12 cellular contexts compared by ENCODE assay signal in genomic region chr3:111324645-111325044, GRCh38.
DNase-seq lines count a peak whose midpoint lies in the region; ATAC-seq lines count a peak whose summit lies in the region.
"Had no signal": no experiment of that assay in that cellular context is flagged by ENCODE, and none has a peak within 500 bp of the region (broad histone marks: within the 10 kb centered on the region; RNA-seq: fewer than 3 reads in every experiment).

No MANE protein-coding gene starts in this region.

- H3K4me1 Mint-ChIP-seq in activated CD8-positive, alpha-beta memory T cell treated with anti-CD3 and anti-CD28 coated beads, Interleukin-2, amount 10 ng/mL, durations not matched to agents 7 days and 5 days, result peaks cover 31% of the 10 kb centered on the region
- H3K4me1 Mint-ChIP-seq in stimulated activated naive B cell treated with anti-CD40 and anti-IgM and Interleukin-4, amounts not matched to agents 10 μg/mL and 1 μg/mL and 100 μg/mL, for 72 hours, result peaks cover 19 to 34% of the 10 kb centered on the region in 2 donors

- no peaks in the 10 kb centered on the region; the same call in 1 of the 2 replicates for H3K9me3 ChIP-seq in SJCRH30 (replicated peaks)
- H3K9me3 ChIP-seq: upper lobe of left lung had no signal

- DNase-seq in activated CD8-positive, alpha-beta memory T cell treated with anti-CD3 and anti-CD28 coated beads, Interleukin-2, amount 10 ng/mL, durations not matched to agents 7 days and 5 days, result no peak
- DNase-seq in activated CD8-positive, alpha-beta memory T cell treated with anti-CD3 and anti-CD28 coated beads, Interleukin-2, amount 50 U/mL, for 48 hours, result no peak
- DNase-seq in SJCRH30, result peak in 1 of 2 experiments; percentile 59
- DNase-seq in stimulated activated naive B cell treated with anti-CD40 and anti-IgM and Interleukin-4, amounts not matched to agents 10 μg/mL and 1 μg/mL and 100 μg/mL, for 72 hours, result no peak
- no peak for DNase-seq in foreskin melanocyte
- no peak for DNase-seq in MV-4-11 (lab: John Stamatoyannopoulos, UW)
- DNase-seq in NOMO-1 (lab: John Stamatoyannopoulos, UW; ENCODE audit: unreplicated experiment in 2 of 2), result no peak
- DNase-seq: NCI-H187, SHP77, upper lobe of left lung had no signal

- H3K4me3 Mint-ChIP-seq in activated CD8-positive, alpha-beta memory T cell treated with anti-CD3 and anti-CD28 coated beads, Interleukin-2, amount 10 ng/mL, durations not matched to agents 7 days and 5 days, result peak overlapping the region; percentile 56
- no peak overlapping the region for H3K4me3 Mint-ChIP-seq in stimulated activated naive B cell treated with anti-CD40 and anti-IgM and Interleukin-4, amounts not matched to agents 10 μg/mL and 1 μg/mL and 100 μg/mL, for 72 hours
- H3K4me3 Mint-ChIP-seq: nephron had no signal

- H3K27ac ChIP-seq in SJCRH30, result peak overlapping the region; percentile 81
- H3K27ac ChIP-seq: upper lobe of left lung had no signal

- no peaks in the 10 kb centered on the region for H3K36me3 ChIP-seq in SJCRH30
- H3K36me3 ChIP-seq: upper lobe of left lung had no signal

- H3K27me3 Mint-ChIP-seq in activated CD8-positive, alpha-beta memory T cell treated with anti-CD3 and anti-CD28 coated beads, Interleukin-2, amount 10 ng/mL, durations not matched to agents 7 days and 5 days, result no peaks in the 10 kb centered on the region
- no peaks in the 10 kb centered on the region for H3K27me3 Mint-ChIP-seq in stimulated activated naive B cell treated with anti-CD40 and anti-IgM and Interleukin-4, amounts not matched to agents 10 μg/mL and 1 μg/mL and 100 μg/mL, for 72 hours

- peak overlapping the region; percentile 75 for H3K27ac Mint-ChIP-seq in activated CD8-positive, alpha-beta memory T cell treated with anti-CD3 and anti-CD28 coated beads, Interleukin-2, amount 10 ng/mL, durations not matched to agents 7 days and 5 days
- H3K27ac Mint-ChIP-seq in stimulated activated naive B cell treated with anti-CD40 and anti-IgM and Interleukin-4, amounts not matched to agents 10 μg/mL and 1 μg/mL and 100 μg/mL, for 72 hours, result no peak overlapping the region

- H3K36me3 Mint-ChIP-seq in activated CD8-positive, alpha-beta memory T cell treated with anti-CD3 and anti-CD28 coated beads, Interleukin-2, amount 10 ng/mL, durations not matched to agents 7 days and 5 days, result peaks cover 15% of the 10 kb centered on the region
- H3K36me3 Mint-ChIP-seq in stimulated activated naive B cell treated with anti-CD40 and anti-IgM and Interleukin-4, amounts not matched to agents 10 μg/mL and 1 μg/mL and 100 μg/mL, for 72 hours, result no peaks in the 10 kb centered on the region

- H3K9me3 Mint-ChIP-seq in activated CD8-positive, alpha-beta memory T cell treated with anti-CD3 and anti-CD28 coated beads, Interleukin-2, amount 10 ng/mL, durations not matched to agents 7 days and 5 days (ENCODE audit: low read depth), result no peaks in the 10 kb centered on the region
- H3K9me3 Mint-ChIP-seq in stimulated activated naive B cell treated with anti-CD40 and anti-IgM and Interleukin-4, amounts not matched to agents 10 μg/mL and 1 μg/mL and 100 μg/mL, for 72 hours, result peaks cover 0 to 2% of the 10 kb centered on the region in 2 donors
- H3K9me3 Mint-ChIP-seq: nephron had no signal

- peak; percentile 74 for ATAC-seq in activated CD8-positive, alpha-beta memory T cell treated with anti-CD3 and anti-CD28 coated beads, Interleukin-2, amount 10 ng/mL, durations not matched to agents 7 days and 5 days
- ATAC-seq in HG02678 (IDR thresholded peaks at IDR 0.05; ENCODE audit: unreplicated experiment), result peak; percentile 53
- ATAC-seq in stimulated activated naive B cell treated with anti-CD40 and anti-IgM and Interleukin-4, amounts not matched to agents 10 μg/mL and 1 μg/mL and 100 μg/mL, for 72 hours (replicated peaks), result peak; percentile 42 to 43

- H3K4me3 ChIP-seq in SJCRH30, result no peak overlapping the region
- H3K4me3 ChIP-seq: upper lobe of left lung had no signal

- H3K27me3 ChIP-seq in SJCRH30, result no peaks in the 10 kb centered on the region
- H3K27me3 ChIP-seq: upper lobe of left lung had no signal

- CTCF ChIA-PET in activated CD8-positive, alpha-beta memory T cell treated with anti-CD3 and anti-CD28 coated beads, Interleukin-2, amount 10 ng/mL, durations not matched to agents 7 days and 5 days (lab: Charles Lee), result interaction anchor here (4.0 kb wide), 1 partner anchor 13 kb away, joined by 26 read pairs; no protein-coding TSS in a partner anchor

- H3K4me1 ChIP-seq in SJCRH30, result peaks cover 65% of the 10 kb centered on the region
